3 cellular contexts compared by ENCODE assay signal in the genomic region with DNA sequence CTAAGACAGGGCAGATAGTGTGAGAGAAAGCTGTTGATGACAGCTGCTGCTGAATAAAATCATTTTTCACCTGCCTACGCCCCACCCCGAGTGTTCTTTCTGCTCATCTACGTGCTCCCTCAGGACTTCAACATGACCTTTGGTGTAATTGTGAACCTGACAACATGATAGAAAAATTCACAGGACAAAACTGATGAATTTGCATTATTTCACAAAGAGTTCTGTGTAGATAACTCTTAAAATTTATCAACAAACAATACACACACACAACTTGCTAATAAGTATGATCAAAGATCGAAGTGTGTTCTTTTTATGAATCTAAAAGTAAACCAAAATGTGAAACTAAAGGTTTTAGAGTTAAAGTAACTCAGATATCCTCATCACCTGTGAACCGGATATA.
TF ChIP-seq lines count a peak whose summit lies in the region.

No MANE protein-coding gene starts in this region.

TF ChIP-seq in HepG2, 621 proteins besides CTCF, POLR2A, EP300 and RAD21:
- TF ChIP-seq SIX1 (CRISPR knock-in tag; IDR thresholded peaks at IDR 0.05; ENCODE audit: borderline replicate concordance), result no peak
- no peak for TF ChIP-seq RFX3 (CRISPR knock-in tag; IDR thresholded peaks at IDR 0.05)
- TF ChIP-seq MAFK (conservative IDR thresholded peaks at IDR 0.05 in 1 of 2, IDR thresholded peaks at IDR 0.05 in 1 of 2; ENCODE audit: low read length in 2 of 2), result peak; percentile 63 to 78
- no peak for TF ChIP-seq ZNF3 (CRISPR knock-in tag; IDR thresholded peaks at IDR 0.05)
- TF ChIP-seq, protein P1, sequence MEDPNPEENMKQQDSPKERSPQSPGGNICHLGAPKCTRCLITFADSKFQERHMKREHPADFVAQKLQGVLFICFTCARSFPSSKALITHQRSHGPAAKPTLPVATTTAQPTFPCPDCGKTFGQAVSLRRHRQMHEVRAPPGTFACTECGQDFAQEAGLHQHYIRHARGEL (CRISPR knock-in tag; IDR thresholded peaks at IDR 0.05), result no peak
- TF ChIP-seq MAFF (IDR thresholded peaks at IDR 0.05; ENCODE audit: low read depth, low read length), result peak; percentile 60; the same call in 1 of the 2 replicates
- TF ChIP-seq, protein P2, sequence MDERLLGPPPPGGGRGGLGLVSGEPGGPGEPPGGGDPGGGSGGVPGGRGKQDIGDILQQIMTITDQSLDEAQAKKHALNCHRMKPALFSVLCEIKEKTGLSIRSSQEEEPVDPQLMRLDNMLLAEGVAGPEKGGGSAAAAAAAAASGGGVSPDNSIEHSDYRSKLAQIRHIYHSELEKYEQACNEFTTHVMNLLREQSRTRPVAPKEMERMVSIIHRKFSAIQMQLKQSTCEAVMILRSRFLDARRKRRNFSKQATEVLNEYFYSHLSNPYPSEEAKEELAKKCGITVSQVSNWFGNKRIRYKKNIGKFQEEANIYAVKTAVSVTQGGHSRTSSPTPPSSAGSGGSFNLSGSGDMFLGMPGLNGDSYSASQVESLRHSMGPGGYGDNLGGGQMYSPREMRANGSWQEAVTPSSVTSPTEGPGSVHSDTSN (CRISPR knock-in tag; IDR thresholded peaks at IDR 0.05), result no peak
- no peak for TF ChIP-seq ELF4 (CRISPR knock-in tag; IDR thresholded peaks at IDR 0.05; ENCODE audit: borderline replicate concordance)

TF ChIP-seq in GM12878, 131 proteins besides CTCF, POLR2A, EP300 and RAD21:
- TF ChIP-seq ZZZ3 (IDR thresholded peaks at IDR 0.05; ENCODE audit: control insufficient read depth, insufficient read length, low read depth), result no peak
- 0 out of 2 replicates have a peak, but pooled peaks have one; percentile 29 for TF ChIP-seq NR2F1 (conservative IDR thresholded peaks at IDR 0.05)
- no peak for TF ChIP-seq RELA (IDR thresholded peaks at IDR 0.05; ENCODE audit: borderline replicate concordance, partially characterized antibody)
- no peak for TF ChIP-seq NFXL1 (IDR thresholded peaks at IDR 0.05; ENCODE audit: borderline replicate concordance)
- TF ChIP-seq NR2C1 (IDR thresholded peaks at IDR 0.05), result peak; percentile 41; the same call in 1 of the 2 replicates

TF ChIP-seq in SK-N-SH, 30 proteins besides CTCF, POLR2A, EP300 and RAD21:
- TF ChIP-seq RCOR1 (IDR thresholded peaks at IDR 0.05; ENCODE audit: low read length) (no peak), TAF1 (IDR thresholded peaks at IDR 0.05; ENCODE audit: borderline replicate concordance, low read depth, low read length) (no peak), PBX3 (IDR thresholded peaks at IDR 0.05) (no peak), MEF2A (IDR thresholded peaks at IDR 0.05; ENCODE audit: borderline replicate concordance, low read depth) (no peak), SMC3 (IDR thresholded peaks at IDR 0.05; ENCODE audit: low read depth, low read length) (no peak), RXRA (IDR thresholded peaks at IDR 0.05; ENCODE audit: borderline replicate concordance, low read depth) (no peak), IRF3 (IDR thresholded peaks at IDR 0.05; ENCODE audit: low read depth, low read length) (no peak), RFX5 (IDR thresholded peaks at IDR 0.05; ENCODE audit: low read length) (no peak), EZH2phosphoT487 (IDR thresholded peaks at IDR 0.05; ENCODE audit: borderline replicate concordance, low read depth) (no peak), TEAD4 (IDR thresholded peaks at IDR 0.05; ENCODE audit: borderline replicate concordance, insufficient read depth) (no peak), POLR2AphosphoS5 (IDR thresholded peaks at IDR 0.05; ENCODE audit: low read depth, low read length) (no peak), REST (IDR thresholded peaks at IDR 0.05; ENCODE audit: low read depth, low read length) (no peak), FOXM1 (IDR thresholded peaks at IDR 0.05; ENCODE audit: low read depth) (no peak), NFIC (IDR thresholded peaks at IDR 0.05; ENCODE audit: borderline replicate concordance) (no peak), JUND (IDR thresholded peaks at IDR 0.05) (no peak), GATA2 (CRISPR knock-in tag; IDR thresholded peaks at IDR 0.05) (no peak), ELF1 (IDR thresholded peaks at IDR 0.05) (no peak), YY1 (IDR thresholded peaks at IDR 0.05; ENCODE audit: low read depth) (no peak)
- TF ChIP-seq, protein P3, sequence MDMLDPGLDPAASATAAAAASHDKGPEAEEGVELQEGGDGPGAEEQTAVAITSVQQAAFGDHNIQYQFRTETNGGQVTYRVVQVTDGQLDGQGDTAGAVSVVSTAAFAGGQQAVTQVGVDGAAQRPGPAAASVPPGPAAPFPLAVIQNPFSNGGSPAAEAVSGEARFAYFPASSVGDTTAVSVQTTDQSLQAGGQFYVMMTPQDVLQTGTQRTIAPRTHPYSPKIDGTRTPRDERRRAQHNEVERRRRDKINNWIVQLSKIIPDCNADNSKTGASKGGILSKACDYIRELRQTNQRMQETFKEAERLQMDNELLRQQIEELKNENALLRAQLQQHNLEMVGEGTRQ (IDR thresholded peaks at IDR 0.05; ENCODE audit: borderline replicate concordance, low read depth, low read length), result no peak
- TF ChIP-seq, protein P4, sequence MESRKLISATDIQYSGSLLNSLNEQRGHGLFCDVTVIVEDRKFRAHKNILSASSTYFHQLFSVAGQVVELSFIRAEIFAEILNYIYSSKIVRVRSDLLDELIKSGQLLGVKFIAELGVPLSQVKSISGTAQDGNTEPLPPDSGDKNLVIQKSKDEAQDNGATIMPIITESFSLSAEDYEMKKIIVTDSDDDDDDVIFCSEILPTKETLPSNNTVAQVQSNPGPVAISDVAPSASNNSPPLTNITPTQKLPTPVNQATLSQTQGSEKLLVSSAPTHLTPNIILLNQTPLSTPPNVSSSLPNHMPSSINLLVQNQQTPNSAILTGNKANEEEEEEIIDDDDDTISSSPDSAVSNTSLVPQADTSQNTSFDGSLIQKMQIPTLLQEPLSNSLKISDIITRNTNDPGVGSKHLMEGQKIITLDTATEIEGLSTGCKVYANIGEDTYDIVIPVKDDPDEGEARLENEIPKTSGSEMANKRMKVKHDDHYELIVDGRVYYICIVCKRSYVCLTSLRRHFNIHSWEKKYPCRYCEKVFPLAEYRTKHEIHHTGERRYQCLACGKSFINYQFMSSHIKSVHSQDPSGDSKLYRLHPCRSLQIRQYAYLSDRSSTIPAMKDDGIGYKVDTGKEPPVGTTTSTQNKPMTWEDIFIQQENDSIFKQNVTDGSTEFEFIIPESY (IDR thresholded peaks at IDR 0.05; ENCODE audit: borderline replicate concordance, low read depth), result no peak
